11 cellular contexts compared by ENCODE assay signal in the genomic region with DNA sequence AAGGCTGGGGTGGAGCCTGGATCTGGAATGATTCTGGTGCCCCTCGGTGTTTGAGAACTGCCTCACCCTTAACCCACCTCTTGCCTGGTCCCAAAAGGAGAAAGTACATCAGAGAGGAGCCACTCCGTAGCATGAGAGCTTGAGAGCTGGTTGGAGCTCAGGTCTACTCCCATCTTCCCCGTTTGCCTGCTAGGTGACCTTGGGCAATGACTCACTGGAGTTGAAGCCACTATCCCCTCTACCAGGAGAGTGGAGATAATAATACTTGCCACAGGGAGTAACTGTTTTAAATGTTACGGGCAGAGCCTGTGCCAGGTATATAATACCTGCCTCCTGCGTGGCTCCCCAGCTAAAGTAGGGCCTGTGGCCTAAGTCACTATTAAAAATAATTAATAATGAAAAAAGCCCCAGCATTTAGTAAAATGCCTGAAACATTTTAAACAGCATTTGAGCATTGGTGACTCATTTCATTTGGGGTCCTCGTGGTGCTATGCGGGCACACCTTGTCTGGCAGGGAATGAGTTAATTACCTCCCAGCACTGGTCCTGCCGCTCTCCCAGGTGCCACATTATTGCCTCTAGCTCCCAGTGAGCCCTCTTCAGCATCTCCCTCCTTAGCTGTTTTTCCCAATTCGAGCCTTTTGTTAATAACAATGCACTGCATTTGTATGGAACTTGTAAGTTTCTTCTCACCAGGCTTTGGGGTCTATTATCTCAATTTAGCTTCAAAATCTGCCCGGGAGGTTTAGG.
DNase-seq lines count a peak whose midpoint lies in the region; ATAC-seq and TF ChIP-seq lines count a peak whose summit lies in the region.
"Had no signal": no experiment of that assay in that cellular context is flagged by ENCODE, and none has a peak within 500 bp of the region (broad histone marks: within the 10 kb centered on the region; RNA-seq: fewer than 3 reads in every experiment).

No MANE protein-coding gene starts in this region.

- no peak overlapping the region for H3K4me3 ChIP-seq in cardiac fibroblast (replicated peaks in 1 of 2; ENCODE audit: low read depth in 2 of 2, low read length in 2 of 2)

- DNase-seq in T-helper 1 cell (no peak), RWPE1 (ENCODE audit: low spot score) (no peak), cardiac fibroblast (ENCODE audit: low read depth in 2 of 2) (peak; percentile 29 to 48), non-pigmented ciliary epithelial cell (ENCODE audit: low read depth) (peak; percentile 31), GM10266 (ENCODE audit: extremely low spot score) (no peak), HK-2 (ENCODE audit: unreplicated experiment) (no peak)
- DNase-seq: KBM-7, retina had no signal

- no peak for ATAC-seq in GM18907 (IDR thresholded peaks at IDR 0.05; ENCODE audit: unreplicated experiment)
- ATAC-seq: esophagus mucosa had no signal

- no peaks in the 10 kb centered on the region for H3K27me3 Mint-ChIP-seq in T-helper 1 cell treated with Interleukin-12 subunit alpha and Interleukin-12 subunit beta and Interleukin-4 antibody, amounts not matched to agents 30 μg/mL and 1 μg/mL, for 36 hours (ENCODE audit: low read depth)

- H3K4me3 Mint-ChIP-seq in T-helper 1 cell treated with Interleukin-12 subunit alpha and Interleukin-12 subunit beta and Interleukin-4 antibody, amounts not matched to agents 30 μg/mL and 1 μg/mL, for 36 hours: no peak overlapping the region

- CTCF ChIA-PET in RWPE1 (lab: Yijun Ruan, JAX): interaction anchor here (0.5 kb wide), 1 partner anchor 28 kb away, joined by 3 read pairs; no protein-coding TSS in a partner anchor

- no peak for TF ChIP-seq CTCF in RWPE1 (conservative IDR thresholded peaks at IDR 0.05; ENCODE audit: low read depth)
- no peak for TF ChIP-seq CTCF in cardiac fibroblast (IDR thresholded peaks at IDR 0.05; ENCODE audit: low read depth, low read length)
- TF ChIP-seq CTCF in GM10266 (IDR thresholded peaks at IDR 0.05; ENCODE audit: control insufficient read depth, insufficient read depth, low read depth, missing control alignments): no peak

- H3K9me3 Mint-ChIP-seq in T-helper 1 cell treated with Interleukin-12 subunit alpha and Interleukin-12 subunit beta and Interleukin-4 antibody, amounts not matched to agents 30 μg/mL and 1 μg/mL, for 36 hours: no peaks in the 10 kb centered on the region

- H3K36me3 Mint-ChIP-seq in T-helper 1 cell treated with Interleukin-12 subunit alpha and Interleukin-12 subunit beta and Interleukin-4 antibody, amounts not matched to agents 30 μg/mL and 1 μg/mL, for 36 hours (ENCODE audit: low read depth): peaks cover 73% of the 10 kb centered on the region

- peaks cover 83% of the 10 kb centered on the region for H3K4me1 Mint-ChIP-seq in T-helper 1 cell treated with Interleukin-12 subunit alpha and Interleukin-12 subunit beta and Interleukin-4 antibody, amounts not matched to agents 30 μg/mL and 1 μg/mL, for 36 hours (ENCODE audit: low read depth)

- peak overlapping the region; percentile 97 for H3K27ac ChIP-seq in RWPE1

- peak overlapping the region; percentile 99 for H3K27ac Mint-ChIP-seq in T-helper 1 cell treated with Interleukin-12 subunit alpha and Interleukin-12 subunit beta and Interleukin-4 antibody, amounts not matched to agents 30 μg/mL and 1 μg/mL, for 36 hours

- POLR2A ChIA-PET in RWPE1 (lab: Yijun Ruan, JAX; ENCODE audit: low non-redundant PET): no interaction called here

Comparison
In these comparisons a context has a peak if more than half of its experiments do, and no peak if none do; other contexts are left out.
1. DNase-seq: peak in cardiac fibroblast (2 of 2) and non-pigmented ciliary epithelial cell (single experiment); none in T-helper 1 cell (0 of 5), RWPE1 (single experiment), GM10266 (single experiment) and HK-2 (single experiment).